Comparison of ENCODE assay signal across 10 cellular contexts in genomic region chr11:8699903-8700302, GRCh38. TPM values are rescaled to one million over a fixed set of nuclear protein-coding genes. Genes with fewer than 3 reads are reported as not detected.
DNase-seq lines count a peak whose midpoint lies in the region; ATAC-seq and TF ChIP-seq lines count a peak whose summit lies in the region.
"Had no signal": no experiment of that assay in that cellular context is flagged by ENCODE, and none has a peak within 500 bp of the region (broad histone marks: within the 10 kb centered on the region; RNA-seq: fewer than 3 reads in every experiment).

No MANE protein-coding gene starts in this region.

- peak overlapping the region; percentile 10 for H3K4me2 ChIP-seq in Loucy (ENCODE audit: low read depth, low read length, poor library complexity, severe bottlenecking)

- no peak for TF ChIP-seq POLR2A in testis (IDR thresholded peaks at IDR 0.05)

- no peaks in the 10 kb centered on the region for H3K36me3 ChIP-seq in Loucy (ENCODE audit: insufficient read depth, low read length)
- H3K36me3 ChIP-seq in testis (ENCODE audit: low read depth, missing control alignments): no peaks in the 10 kb centered on the region

- no peaks in the 10 kb centered on the region for H4K20me1 ChIP-seq in Loucy (ENCODE audit: insufficient read depth, low read length, poor library complexity, severe bottlenecking)

- H3K9me3 ChIP-seq in Loucy (ENCODE audit: insufficient read depth, low read depth, low read length) (no peaks in the 10 kb centered on the region), testis (no peaks in the 10 kb centered on the region)

- H3F3A ChIP-seq in Loucy (ENCODE audit: low read depth): no peaks in the 10 kb centered on the region

- peak overlapping the region; percentile 71 to 86 for H3K27ac ChIP-seq in testis

- no peak overlapping the region for H2AFZ ChIP-seq in Loucy (ENCODE audit: low read length)

- ATAC-seq in left lobe of liver: peak; percentile 30
- ATAC-seq in GM21528 (IDR thresholded peaks at IDR 0.05; ENCODE audit: low FRiP score, unreplicated experiment): no peak

- no peak overlapping the region for H3K9ac ChIP-seq in Loucy (ENCODE audit: low read depth, low read length, poor library complexity, severe bottlenecking)

- H3K79me2 ChIP-seq in Loucy (ENCODE audit: insufficient read depth, low read length): no peaks in the 10 kb centered on the region

- TF ChIP-seq CTCF in Loucy (conservative IDR thresholded peaks at IDR 0.05; ENCODE audit: low read length) (no peak), choroid plexus epithelial cell (conservative IDR thresholded peaks at IDR 0.05; ENCODE audit: low read depth, low read length) (no peak), testis (IDR thresholded peaks at IDR 0.05) (no peak)

- no peak overlapping the region for H3K4me3 ChIP-seq in Loucy (ENCODE audit: low read length, poor library complexity, severe bottlenecking)
- no peak overlapping the region for H3K4me3 ChIP-seq in choroid plexus epithelial cell (ENCODE audit: low read depth, low read length)
- no peak overlapping the region for H3K4me3 ChIP-seq in testis

- no peaks in the 10 kb centered on the region for H3K9me2 ChIP-seq in Loucy (replicated peaks; ENCODE audit: low read depth, low read length)

- WGBS in testis, 2 donors: 13 to 23% methylated on average over 2 to 3 of the region's 3 CpGs

- DNase-seq in choroid plexus epithelial cell (ENCODE audit: low read depth) (peak; percentile 63), left lobe of liver (ENCODE audit: low spot score) (no peak), testis (peak; percentile 85), mesenteric fat pad (ENCODE audit: low spot score) (no peak), NCI-H187 (lab: John Stamatoyannopoulos, UW) (no peak)
- DNase-seq in stimulated activated CD4-positive, alpha-beta T cell treated with anti-CD3 and anti-CD28 coated beads, Interleukin-2, amount 100 ng/mL, for 24 hours: no peak
- DNase-seq: activated CD8-positive, alpha-beta memory T cell treated with anti-CD3 and anti-CD28 coated beads, Interleukin-2, amount 50 U/mL, for 4 hours; NCI-H1048 had no signal

- no peaks in the 10 kb centered on the region for H3K27me3 ChIP-seq in Loucy (ENCODE audit: insufficient read depth, low read length, poor library complexity, severe bottlenecking)
- no peaks in the 10 kb centered on the region for H3K27me3 ChIP-seq in testis

- intact Hi-C loops in testis (cut with DNase I; ENCODE audit: low total_unique reads): no loop called here

- peaks cover 4% of the 10 kb centered on the region for H3K4me1 ChIP-seq in Loucy (ENCODE audit: insufficient read depth, low read length, poor library complexity, severe bottlenecking)
- peaks cover 37% of the 10 kb centered on the region for H3K4me1 ChIP-seq in testis

RNA-seq across cellular contexts. Expression of gene RPL27A, which starts 17.3 kb away (rescaled TPM):
- total RNA-seq in left lobe of liver (215 TPM), testis (100 to 1,000 TPM; 340 to 586 TPM), mesenteric fat pad (653 TPM)
- 1,052 TPM for polyA plus RNA-seq in testis (ENCODE audit: insufficient read depth, low read depth, low replicate concordance)

RNA-seq across cellular contexts. Expression of gene TRIM66, which starts 17.4 kb away (rescaled TPM):
- total RNA-seq in left lobe of liver (13.3 TPM), testis (10 to 100 TPM; 37.4 to 49.6 TPM), mesenteric fat pad (7.8 TPM)
- 49.2 TPM for polyA plus RNA-seq in testis (ENCODE audit: insufficient read depth, low read depth, low replicate concordance)

Comparison
In these comparisons a context has a peak if more than half of its experiments do, and no peak if none do; other contexts are left out.
1. DNase-seq: peak in choroid plexus epithelial cell (single experiment) and testis (single experiment); none in left lobe of liver (single experiment), stimulated activated CD4-positive, alpha-beta T cell treated with anti-CD3 and anti-CD28 coated beads, Interleukin-2, amount 100 ng/mL, for 24 hours (0 of 2), mesenteric fat pad (single experiment) and NCI-H187 (0 of 2).